ENCODE assay signal across 12 cellular contexts in the genomic region with DNA sequence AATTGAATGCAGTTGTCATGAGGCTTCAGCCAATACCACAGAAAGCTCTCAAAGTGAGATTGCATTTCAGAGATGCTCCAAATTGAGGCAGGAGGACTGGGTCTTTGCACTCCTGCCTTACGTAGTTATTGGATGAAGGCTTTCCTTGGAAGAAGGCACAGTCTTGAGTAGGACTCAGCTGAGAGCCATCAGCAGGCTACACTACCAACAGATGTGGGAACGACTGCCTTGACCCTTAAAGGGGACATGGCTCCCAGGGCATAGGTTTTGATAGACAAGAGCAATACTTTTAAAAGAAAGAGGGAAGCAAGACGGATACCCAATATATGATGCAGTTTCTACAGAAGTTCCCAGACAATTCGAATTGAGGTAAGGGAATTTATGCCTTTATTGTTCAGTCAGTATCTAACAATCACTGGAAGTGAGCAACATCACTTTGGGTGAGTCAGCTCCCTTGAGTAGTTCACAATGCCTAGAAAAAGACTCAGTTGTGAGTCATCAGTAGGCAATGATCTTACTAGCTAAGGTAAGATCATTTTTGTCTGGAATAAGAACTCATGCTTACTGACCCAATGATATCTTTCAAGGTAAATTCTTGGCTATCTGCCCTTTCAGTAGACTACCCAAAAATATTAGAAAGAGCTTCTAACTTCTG.
DNase-seq lines count a peak whose midpoint lies in the region; ATAC-seq, FAIRE-seq and TF ChIP-seq lines count a peak whose summit lies in the region.
"Had no signal": no experiment of that assay in that cellular context is flagged by ENCODE, and none has a peak within 500 bp of the region (broad histone marks: within the 10 kb centered on the region; RNA-seq: fewer than 3 reads in every experiment).

No MANE protein-coding gene starts in this region.

- no peaks in the 10 kb centered on the region for H3K9me3 ChIP-seq in effector memory CD4-positive, alpha-beta T cell (ENCODE audit: control insufficient read depth, low read length)
- H3K9me3 ChIP-seq: prostate gland had no signal

- FAIRE-seq in G401.6 (lab: Jason Lieb, UNC) (peak; percentile 96), frontal cortex (lab: Jason Lieb, UNC) (no peak)
- FAIRE-seq: K562 had no signal

- TF ChIP-seq CTCF in choroid plexus epithelial cell (conservative IDR thresholded peaks at IDR 0.05; ENCODE audit: low read depth, low read length) = no peak

- no peak overlapping the region for H3K4me3 ChIP-seq in choroid plexus epithelial cell (ENCODE audit: low read depth, low read length)
- no peak overlapping the region for H3K4me3 ChIP-seq in effector memory CD4-positive, alpha-beta T cell (ENCODE audit: insufficient read depth, low read depth, low read length, poor library complexity, severe bottlenecking)
- H3K4me3 ChIP-seq: K562, prostate gland had no signal

- DNase-seq in M059J (ENCODE audit: low read depth) = peak; percentile 89
- peak; percentile 90 for DNase-seq in choroid plexus epithelial cell (ENCODE audit: low read depth)
- peak; percentile 34 for DNase-seq in myocyte (ENCODE audit: low read depth)
- no peak for DNase-seq in effector memory CD4-positive, alpha-beta T cell
- no peak for DNase-seq in frontal cortex (ENCODE audit: low spot score in 2 of 2)
- DNase-seq: NCI-H510A treated with DMSO at 0.1 percent for 48 hours, T-helper 2 cell had no signal

- H3K27me3 ChIP-seq in effector memory CD4-positive, alpha-beta T cell (replicated peaks; ENCODE audit: control insufficient read depth, insufficient read depth, low read length, poor library complexity, severe bottlenecking) = no peaks in the 10 kb centered on the region

- no peak overlapping the region for H3K27ac ChIP-seq in effector memory CD4-positive, alpha-beta T cell (ENCODE audit: insufficient read depth, low read length, poor library complexity, severe bottlenecking)
- H3K27ac ChIP-seq: prostate gland had no signal

- ATAC-seq in GM19467 (IDR thresholded peaks at IDR 0.05; ENCODE audit: unreplicated experiment) (no peak), HG03469 (IDR thresholded peaks at IDR 0.05; ENCODE audit: unreplicated experiment) (no peak)
- ATAC-seq: K562 had no signal

- H3K4me1 ChIP-seq in effector memory CD4-positive, alpha-beta T cell (ENCODE audit: control insufficient read depth, insufficient read depth, low read length, poor library complexity, severe bottlenecking) = no peaks in the 10 kb centered on the region
- H3K4me1 ChIP-seq: prostate gland had no signal

- H3K36me3 ChIP-seq in effector memory CD4-positive, alpha-beta T cell (ENCODE audit: control insufficient read depth, insufficient read depth, low read length) = no peaks in the 10 kb centered on the region
- H3K36me3 ChIP-seq: prostate gland had no signal

Comparison
In these comparisons a context has a peak if more than half of its experiments do, and no peak if none do; other contexts are left out.
1. DNase-seq: peak in M059J (single experiment), choroid plexus epithelial cell (single experiment) and myocyte (single experiment); none in effector memory CD4-positive, alpha-beta T cell (0 of 3) and frontal cortex (0 of 2).